In the genomic region with DNA sequence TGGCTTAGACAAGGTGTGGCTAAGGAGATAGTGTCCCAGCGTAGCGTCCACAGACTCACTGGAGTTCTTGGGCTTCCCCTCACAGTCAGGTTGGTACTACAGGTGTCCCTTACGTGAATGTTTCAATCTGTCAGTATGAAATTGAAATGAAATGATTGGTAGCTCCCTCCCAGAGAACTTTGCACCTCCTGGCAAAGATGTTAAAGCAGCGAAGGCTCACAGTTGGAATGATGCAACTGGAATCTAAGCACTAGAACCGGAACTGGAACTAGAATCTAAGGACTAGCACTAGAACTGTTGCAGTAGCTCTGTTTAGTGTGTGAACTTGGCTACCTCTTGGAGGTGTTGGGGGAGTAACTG, we compare ENCODE assay signal across 8 cellular contexts. TPM values are rescaled to one million over a fixed set of nuclear protein-coding genes. Genes with fewer than 3 reads are reported as not detected.
DNase-seq lines count a peak whose midpoint lies in the region; ATAC-seq, FAIRE-seq and TF ChIP-seq lines count a peak whose summit lies in the region.

No MANE protein-coding gene starts in this region.

- no peak for FAIRE-seq in D721Med (lab: Jason Lieb, UNC)

- H3K27ac Mint-ChIP-seq in naive thymus-derived CD4-positive, alpha-beta T cell, result peak overlapping the region; percentile 71 to 98 (median 94)

- no peak overlapping the region for H3K9ac ChIP-seq in MM.1S (ENCODE audit: low read length)

- peak overlapping the region; percentile 89 to 99 (median 94) for H3K4me3 Mint-ChIP-seq in naive thymus-derived CD4-positive, alpha-beta T cell

- H3K27me3 ChIP-seq in MM.1S (replicated peaks; ENCODE audit: insufficient read depth, low read length), result no peaks in the 10 kb centered on the region
- no peaks in the 10 kb centered on the region for H3K27me3 ChIP-seq in naive thymus-derived CD4-positive, alpha-beta T cell (ENCODE audit: control insufficient read depth in 2 of 2, insufficient read depth in 2 of 2, low read length in 2 of 2)

- no peak overlapping the region for H2AFZ ChIP-seq in MM.1S (ENCODE audit: low read length)

- no peak for ATAC-seq in naive thymus-derived CD4-positive, alpha-beta T cell

- peaks cover 17% of the 10 kb centered on the region for H3F3A ChIP-seq in MM.1S (ENCODE audit: insufficient read depth, low read length)

- peaks cover 15 to 57% (median 46%) of the 10 kb centered on the region in 7 donors for H3K4me1 Mint-ChIP-seq in naive thymus-derived CD4-positive, alpha-beta T cell

- CTCF ChIA-PET in naive thymus-derived CD4-positive, alpha-beta T cell (lab: Charles Lee), result interaction anchor here (1.2 kb wide), 1 partner anchor 71 kb away, joined by 4 read pairs; a partner anchor contains a TSS

- peaks cover 47% of the 10 kb centered on the region for H3K79me2 ChIP-seq in MM.1S (ENCODE audit: low read length)

- H3K4me3 ChIP-seq in MM.1S (ENCODE audit: low read length), result peak overlapping the region; percentile 94; the same call in 1 of the 2 replicates
- H3K4me3 ChIP-seq in cardiac fibroblast (replicated peaks in 1 of 2; ENCODE audit: low read depth in 2 of 2, low read length in 2 of 2), result peak overlapping the region; percentile 87 to 95
- no peak overlapping the region for H3K4me3 ChIP-seq in naive thymus-derived CD4-positive, alpha-beta T cell (ENCODE audit: low read length)

- H3K36me3 ChIP-seq in MM.1S (replicated peaks; ENCODE audit: insufficient read depth, low read length), result no peaks in the 10 kb centered on the region
- peaks cover 0 to 7% (median 0%) of the 10 kb centered on the region in 3 experiments for H3K36me3 ChIP-seq in naive thymus-derived CD4-positive, alpha-beta T cell (ENCODE audit: control insufficient read depth in 2 of 3, insufficient read depth in 3 of 3, low read length in 3 of 3)

- POLR2A ChIA-PET in naive thymus-derived CD4-positive, alpha-beta T cell (lab: Charles Lee), result interaction anchor here (1.1 to 1.3 kb wide), 2 partner anchors 53 to 72 kb away, joined by 3 to 4 read pairs; a partner anchor contains a TSS

- no peaks in the 10 kb centered on the region for H3K9me3 ChIP-seq in MM.1S (replicated peaks; ENCODE audit: insufficient read depth, low read length)
- H3K9me3 ChIP-seq in naive thymus-derived CD4-positive, alpha-beta T cell (ENCODE audit: control insufficient read depth in 2 of 3, low read length in 3 of 3), result no peaks in the 10 kb centered on the region

- no peaks in the 10 kb centered on the region for H3K9me3 Mint-ChIP-seq in naive thymus-derived CD4-positive, alpha-beta T cell

- H3K4me1 ChIP-seq in MM.1S (ENCODE audit: low read length), result peaks cover 30% of the 10 kb centered on the region
- peaks cover 10 to 25% of the 10 kb centered on the region in 2 donors for H3K4me1 ChIP-seq in naive thymus-derived CD4-positive, alpha-beta T cell (ENCODE audit: control insufficient read depth in 2 of 2, insufficient read depth in 2 of 2, low read length in 2 of 2)

- H4K20me1 ChIP-seq in MM.1S (ENCODE audit: insufficient read depth, low read length), result no peaks in the 10 kb centered on the region

- no peaks in the 10 kb centered on the region for H3K27me3 Mint-ChIP-seq in naive thymus-derived CD4-positive, alpha-beta T cell

- intact Hi-C loops in naive thymus-derived CD4-positive, alpha-beta T cell (cut with micrococcal nuclease), result loop anchor here (5.0 to 10.0 kb wide), 6 partner anchors 120 to 1162 kb away; a partner anchor contains a TSS

- TF ChIP-seq CTCF in MM.1S (IDR thresholded peaks at IDR 0.05; ENCODE audit: low read length) (no peak), cardiac fibroblast (IDR thresholded peaks at IDR 0.05; ENCODE audit: low read depth, low read length) (no peak), D721Med (IDR thresholded peaks at IDR 0.05; ENCODE audit: insufficient read depth, missing control alignments) (no peak)

- H3K4me2 ChIP-seq in MM.1S (ENCODE audit: low read depth, low read length), result peak overlapping the region; percentile 90; the same call in 1 of the 2 replicates

- H3K27ac ChIP-seq in MM.1S (ENCODE audit: low read length), result no peak overlapping the region
- no peak overlapping the region for H3K27ac ChIP-seq in naive thymus-derived CD4-positive, alpha-beta T cell (ENCODE audit: low read depth, low read length)

- H3K36me3 Mint-ChIP-seq in naive thymus-derived CD4-positive, alpha-beta T cell, result peaks cover 0 to 7% (median 0%) of the 10 kb centered on the region in 5 donors

- no peaks in the 10 kb centered on the region for H3K9me2 ChIP-seq in MM.1S (replicated peaks; ENCODE audit: insufficient read depth, low read length)

- DNase-seq in Caki2 (ENCODE audit: low read depth) (peak; percentile 2), MM.1S (no peak), cardiac fibroblast (ENCODE audit: low read depth in 2 of 2) (peak; percentile 30 to 40), NCI-H1105 (lab: John Stamatoyannopoulos, UW) (no peak), D721Med (ENCODE audit: insufficient read length, low spot score) (no peak), GM19240 (ENCODE audit: insufficient read length, low spot score) (no peak), middle frontal gyrus (ENCODE audit: extremely low spot score, low spot score) (no peak)
- no peak for DNase-seq in naive thymus-derived CD4-positive, alpha-beta T cell

- in situ Hi-C loops in Caki2 (cut with HindIII; ENCODE audit: low pct_unique_long_range_greater_than_20kb, low sequenced_read_pairs), result no loop called here

RNA-seq across cellular contexts. Expression of a gene that starts 1.1 kb away (rescaled TPM):
- 9.4 and 13.3 TPM in 2 replicates for total RNA-seq in Caki2 (2014; rRNA removed; shearing (Covaris generic); ENCODE audit: low replicate concordance)
- 10 to 100 TPM in 1 of 5 experiments, 1 to 10 TPM in 4; 4.5 to 10.4 (median 4.7) TPM for total RNA-seq in naive thymus-derived CD4-positive, alpha-beta T cell
- polyA plus RNA-seq in naive thymus-derived CD4-positive, alpha-beta T cell, result 1 to 10 TPM; 3.0 to 4.1 TPM

RNA-seq across cellular contexts. Expression of a gene that starts 1.4 kb away (rescaled TPM):
- total RNA-seq in Caki2 (2014; rRNA removed; shearing (Covaris generic); ENCODE audit: low replicate concordance), result 5.3 and 7.7 TPM in 2 replicates
- 10 to 100 TPM; 22.4 to 50.6 (median 33.4) TPM for total RNA-seq in naive thymus-derived CD4-positive, alpha-beta T cell
- polyA plus RNA-seq in naive thymus-derived CD4-positive, alpha-beta T cell, result 10 to 100 TPM in 1 of 2 donors, 1 to 10 TPM in 1; 8.8 to 18.1 TPM

RNA-seq across cellular contexts. Expression of a gene that starts 52.9 kb away (rescaled TPM):
- 31.2 and 68.7 TPM in 2 replicates for total RNA-seq in Caki2 (2014; rRNA removed; shearing (Covaris generic); ENCODE audit: low replicate concordance)
- 10 to 100 TPM; 21.7 to 40.3 (median 34.4) TPM for total RNA-seq in naive thymus-derived CD4-positive, alpha-beta T cell
- polyA plus RNA-seq in naive thymus-derived CD4-positive, alpha-beta T cell, result 100 to 1,000 TPM; 180 to 185 TPM

RNA-seq across cellular contexts. Expression of a gene that starts 53.0 kb away (rescaled TPM):
- 44.6 and 56.1 TPM in 2 replicates for total RNA-seq in Caki2 (2014; rRNA removed; shearing (Covaris generic); ENCODE audit: low replicate concordance)
- 10 to 100 TPM; 17.4 to 36.9 (median 22.0) TPM for total RNA-seq in naive thymus-derived CD4-positive, alpha-beta T cell
- 10 to 100 TPM; 19.7 to 29.6 TPM for polyA plus RNA-seq in naive thymus-derived CD4-positive, alpha-beta T cell

Comparison
In these comparisons a context has a peak if more than half of its experiments do, and no peak if none do; other contexts are left out.
1. DNase-seq: peak in Caki2 (single experiment) and cardiac fibroblast (2 of 2); none in MM.1S (single experiment), naive thymus-derived CD4-positive, alpha-beta T cell (0 of 9), NCI-H1105 (single experiment), D721Med (single experiment), GM19240 (single experiment) and middle frontal gyrus (single experiment).